Comparison of ENCODE assay signal across 19 cellular contexts in genomic region chr2:235699576-235699975, GRCh38.
"Had no signal": no experiment of that assay in that cellular context is flagged by ENCODE, and none has a peak within 500 bp of the region (broad histone marks: within the 10 kb centered on the region; RNA-seq: fewer than 3 reads in every experiment).

No MANE protein-coding gene starts in this region.

- H3K27ac Mint-ChIP-seq: stimulated activated naive CD8-positive, alpha-beta T cell treated with anti-CD3 and anti-CD28 coated beads, Interleukin-15, Interleukin-2, amounts not matched to agents 100 ng/mL and 50 ng/mL, for 24 hours had no signal

- H3K4me3 ChIP-seq: heart left ventricle, lung, ovary, smooth muscle cell, tibial nerve, upper lobe of right lung, vagina had no signal

- H3K36me3 ChIP-seq: heart left ventricle, ovary, tibial nerve, upper lobe of right lung, vagina had no signal

- H3K27ac ChIP-seq: heart left ventricle, ovary, upper lobe of right lung, vagina had no signal

- H3K4me1 Mint-ChIP-seq: naive B cell had no signal

- H3K36me3 Mint-ChIP-seq: naive B cell had no signal

- H3K27me3 ChIP-seq: heart left ventricle, ovary, tibial nerve, upper lobe of right lung, vagina had no signal

- H3K9me3 Mint-ChIP-seq: naive B cell; stimulated activated naive CD8-positive, alpha-beta T cell treated with anti-CD3 and anti-CD28 coated beads, Interleukin-15, Interleukin-2, amounts not matched to agents 100 ng/mL and 50 ng/mL, for 24 hours had no signal

- FAIRE-seq: colon had no signal

- H3K4me3 Mint-ChIP-seq: naive B cell; stimulated activated naive CD8-positive, alpha-beta T cell treated with anti-CD3 and anti-CD28 coated beads, Interleukin-15, Interleukin-2, amounts not matched to agents 100 ng/mL and 50 ng/mL, for 24 hours had no signal

- ATAC-seq: heart left ventricle, left colon, left ventricle myocardium superior, right cardiac atrium, upper lobe of right lung had no signal

- DNase-seq: dermis blood vessel endothelial cell; effector CD4-positive, alpha-beta T cell; foreskin melanocyte; hippocampal formation; left colon; left ventricle myocardium superior; mesenchymal stem cell; naive B cell; ovary; right cardiac atrium; stimulated activated CD4-positive, alpha-beta T cell treated with anti-CD3 and anti-CD28 coated beads, Interleukin-2, amount 100 ng/mL, for 48 hours; upper lobe of right lung had no signal

- H3K4me2 ChIP-seq: smooth muscle cell had no signal

- H3K9me3 ChIP-seq: heart left ventricle, ovary, tibial nerve, upper lobe of right lung, vagina had no signal
